Comparison of ENCODE assay signal across 15 cellular contexts in the genomic region with DNA sequence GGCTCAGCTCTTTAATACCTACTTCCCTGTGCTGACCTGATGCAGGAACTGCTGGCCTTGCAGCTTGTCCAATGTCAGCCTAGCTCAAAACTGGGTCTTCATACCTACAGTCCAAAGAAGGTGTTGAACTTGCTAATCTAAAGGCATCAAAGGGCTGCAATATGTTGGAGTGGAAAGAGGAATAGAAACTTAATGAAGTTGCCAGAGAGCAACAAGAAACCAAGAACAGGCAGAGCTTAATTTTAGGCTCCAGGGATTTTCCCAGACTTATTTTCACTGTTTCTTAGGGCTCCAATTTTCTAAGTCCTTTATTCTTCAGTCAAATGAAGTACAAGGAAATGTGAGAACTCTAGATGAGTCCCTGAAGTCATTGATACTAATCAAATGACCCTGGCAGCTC. TPM values are rescaled to one million over a fixed set of nuclear protein-coding genes. Genes with fewer than 3 reads are reported as not detected.
A peak's percentile ranks its signal among the peaks of the same experiment; 100 is the strongest.
DNase-seq lines count a peak whose midpoint lies in the region; ATAC-seq and TF ChIP-seq lines count a peak whose summit lies in the region.
"Had no signal": no experiment of that assay in that cellular context is flagged by ENCODE, and none has a peak within 500 bp of the region (broad histone marks: within the 10 kb centered on the region; RNA-seq: fewer than 3 reads in every experiment).

No MANE protein-coding gene starts in this region.

- TF ChIP-seq CTCF in GM10248 (IDR thresholded peaks at IDR 0.05; ENCODE audit: control extremely low read depth, extremely low read depth, low read depth, missing control alignments) = no peak
- TF ChIP-seq CTCF in CD8-positive, alpha-beta T cell (IDR thresholded peaks at IDR 0.05) = no peak

- DNase-seq in GM10248 (ENCODE audit: extremely low spot score) (peak; percentile 24), RPMI8226 (peak; percentile 31), inferior parietal cortex (ENCODE audit: extremely low spot score) (no peak)
- DNase-seq in activated CD4-positive, alpha-beta T cell treated with anti-CD3 and anti-CD28 coated beads for 36 hours = no peak
- no peak for DNase-seq in CD8-positive, alpha-beta T cell
- DNase-seq: activated CD8-positive, alpha-beta memory T cell treated with anti-CD3 and anti-CD28 coated beads, Interleukin-2, amount 10 ng/mL, durations not matched to agents 7 days and 5 days; activated naive CD8-positive, alpha-beta T cell treated with anti-CD3 and anti-CD28 coated beads, Interleukin-2, amount 10 ng/mL, durations not matched to agents 7 days and 5 days; central memory CD4-positive, alpha-beta T cell; DND-41; H7; naive thymus-derived CD8-positive, alpha-beta T cell; NCI-H345 had no signal

- H3K9me3 ChIP-seq in CD8-positive, alpha-beta T cell (ENCODE audit: low read length) = no peaks in the 10 kb centered on the region

- no peak overlapping the region for H3K27ac ChIP-seq in CD8-positive, alpha-beta T cell (ENCODE audit: low read depth, low read length)

- ATAC-seq in GM19463 (IDR thresholded peaks at IDR 0.05; ENCODE audit: unreplicated experiment) (peak; percentile 66), HG03095 (IDR thresholded peaks at IDR 0.05; ENCODE audit: unreplicated experiment) (peak; percentile 66), HG02763 (IDR thresholded peaks at IDR 0.05; ENCODE audit: unreplicated experiment) (no peak)
- no peak for ATAC-seq in activated CD4-positive, alpha-beta T cell treated with anti-CD3 and anti-CD28 coated beads for 36 hours
- ATAC-seq in CD8-positive, alpha-beta T cell = no peak
- ATAC-seq: activated CD8-positive, alpha-beta memory T cell treated with anti-CD3 and anti-CD28 coated beads, Interleukin-2, amount 10 ng/mL, durations not matched to agents 7 days and 5 days; naive thymus-derived CD8-positive, alpha-beta T cell had no signal

- H3K4me1 Mint-ChIP-seq in activated CD4-positive, alpha-beta T cell treated with anti-CD3 and anti-CD28 coated beads for 36 hours = peaks cover 9% of the 10 kb centered on the region
- H3K4me1 Mint-ChIP-seq in CD8-positive, alpha-beta T cell (ENCODE audit: low read depth) = peaks cover 10% of the 10 kb centered on the region
- H3K4me1 Mint-ChIP-seq: activated naive CD8-positive, alpha-beta T cell treated with anti-CD3 and anti-CD28 coated beads, Interleukin-2, amount 10 ng/mL, durations not matched to agents 7 days and 5 days had no signal

- POLR2A ChIA-PET in GM10248 (lab: Yijun Ruan, JAX) = no interaction called here
- POLR2A ChIA-PET in activated CD4-positive, alpha-beta T cell treated with anti-CD3 and anti-CD28 coated beads for 36 hours (lab: Charles Lee) = no interaction called here
- POLR2A ChIA-PET in CD8-positive, alpha-beta T cell (lab: Charles Lee) = no interaction called here

- no peaks in the 10 kb centered on the region for H3K4me1 ChIP-seq in CD8-positive, alpha-beta T cell (ENCODE audit: insufficient read depth, low read length)

- H3K27me3 Mint-ChIP-seq in activated CD4-positive, alpha-beta T cell treated with anti-CD3 and anti-CD28 coated beads for 36 hours = no peaks in the 10 kb centered on the region
- no peaks in the 10 kb centered on the region for H3K27me3 Mint-ChIP-seq in CD8-positive, alpha-beta T cell (ENCODE audit: low read depth)
- H3K27me3 Mint-ChIP-seq: activated CD8-positive, alpha-beta memory T cell treated with anti-CD3 and anti-CD28 coated beads, Interleukin-2, amount 10 ng/mL, durations not matched to agents 7 days and 5 days; naive thymus-derived CD8-positive, alpha-beta T cell had no signal

- peaks cover 14% of the 10 kb centered on the region for H3K9me3 Mint-ChIP-seq in activated CD4-positive, alpha-beta T cell treated with anti-CD3 and anti-CD28 coated beads for 36 hours (ENCODE audit: low read depth)
- peaks cover 12% of the 10 kb centered on the region for H3K9me3 Mint-ChIP-seq in CD8-positive, alpha-beta T cell

- CTCF ChIA-PET in GM10248 (lab: Yijun Ruan, JAX) = interaction anchor here (1.3 to 1.9 kb wide), 3 partner anchors 15 to 35 kb away, joined by 3 to 9 read pairs (median 6); partner anchors contain the start of gene ERCC6L2
- CTCF ChIA-PET in activated CD4-positive, alpha-beta T cell treated with anti-CD3 and anti-CD28 coated beads for 36 hours (lab: Charles Lee) = no interaction called here
- CTCF ChIA-PET in CD8-positive, alpha-beta T cell (lab: Charles Lee) = interaction anchor here (0.6 kb wide), 1 partner anchor 488 kb away, joined by 3 read pairs; no protein-coding TSS in a partner anchor

- H3K27ac Mint-ChIP-seq in activated CD4-positive, alpha-beta T cell treated with anti-CD3 and anti-CD28 coated beads for 36 hours = no peak overlapping the region
- H3K27ac Mint-ChIP-seq in CD8-positive, alpha-beta T cell = no peak overlapping the region
- H3K27ac Mint-ChIP-seq: activated CD8-positive, alpha-beta memory T cell treated with anti-CD3 and anti-CD28 coated beads, Interleukin-2, amount 10 ng/mL, durations not matched to agents 7 days and 5 days; activated naive CD8-positive, alpha-beta T cell treated with anti-CD3 and anti-CD28 coated beads, Interleukin-2, amount 10 ng/mL, durations not matched to agents 7 days and 5 days had no signal

- no peak overlapping the region for H3K4me3 ChIP-seq in CD8-positive, alpha-beta T cell (ENCODE audit: low read depth, low read length)

- no peaks in the 10 kb centered on the region for H3K27me3 ChIP-seq in CD8-positive, alpha-beta T cell (ENCODE audit: insufficient read depth, low read length)

- H3K4me3 Mint-ChIP-seq in activated CD4-positive, alpha-beta T cell treated with anti-CD3 and anti-CD28 coated beads for 36 hours = no peak overlapping the region
- no peak overlapping the region for H3K4me3 Mint-ChIP-seq in CD8-positive, alpha-beta T cell
- H3K4me3 Mint-ChIP-seq: activated CD8-positive, alpha-beta memory T cell treated with anti-CD3 and anti-CD28 coated beads, Interleukin-2, amount 10 ng/mL, durations not matched to agents 7 days and 5 days; activated naive CD8-positive, alpha-beta T cell treated with anti-CD3 and anti-CD28 coated beads, Interleukin-2, amount 10 ng/mL, durations not matched to agents 7 days and 5 days; naive thymus-derived CD8-positive, alpha-beta T cell had no signal

- intact Hi-C loops in activated CD4-positive, alpha-beta T cell treated with anti-CD3 and anti-CD28 coated beads for 36 hours (cut with DNase I, micrococcal nuclease) = no loop called here
- intact Hi-C loops in CD8-positive, alpha-beta T cell (cut with DNase I, micrococcal nuclease) = no loop called here

- no peaks in the 10 kb centered on the region for H3K36me3 ChIP-seq in CD8-positive, alpha-beta T cell (ENCODE audit: insufficient read depth, low read length)

- peaks cover 7% of the 10 kb centered on the region for H3K36me3 Mint-ChIP-seq in activated CD4-positive, alpha-beta T cell treated with anti-CD3 and anti-CD28 coated beads for 36 hours (ENCODE audit: low read depth)
- H3K36me3 Mint-ChIP-seq in CD8-positive, alpha-beta T cell = peaks cover 2% of the 10 kb centered on the region

RNA-seq across cellular contexts. Expression of gene ERCC6L2, which starts 17.6 kb away (rescaled TPM):
- 10 to 100 TPM; 24.0 to 25.9 TPM for total RNA-seq in activated CD4-positive, alpha-beta T cell treated with anti-CD3 and anti-CD28 coated beads for 36 hours
- 10 to 100 TPM; 32.9 to 33.4 TPM for total RNA-seq in CD8-positive, alpha-beta T cell

Comparison
In these comparisons a context has a peak if more than half of its experiments do, and no peak if none do; other contexts are left out.
1. DNase-seq: peak in GM10248 (single experiment) and RPMI8226 (single experiment); none in activated CD4-positive, alpha-beta T cell treated with anti-CD3 and anti-CD28 coated beads for 36 hours (single experiment), inferior parietal cortex (single experiment) and CD8-positive, alpha-beta T cell (0 of 7).
2. ATAC-seq: peak in GM19463 (single experiment) and HG03095 (single experiment); none in HG02763 (single experiment), activated CD4-positive, alpha-beta T cell treated with anti-CD3 and anti-CD28 coated beads for 36 hours (single experiment) and CD8-positive, alpha-beta T cell (single experiment).